ENCODE assay signal across 1 cellular context in genomic region chr7:25179771-25180591, GRCh38.
TF ChIP-seq lines count a peak whose summit lies in the region.

No MANE protein-coding gene starts in this region.

TF ChIP-seq in HepG2, 621 proteins besides CTCF, POLR2A, EP300 and RAD21 (continued from another document and continues in another):
- no peak for TF ChIP-seq TRAFD1 (CRISPR knock-in tag; IDR thresholded peaks at IDR 0.05; ENCODE audit: borderline replicate concordance)
- TF ChIP-seq TRIM24 (CRISPR knock-in tag; IDR thresholded peaks at IDR 0.05) = no peak
- no peak for TF ChIP-seq FUBP1 (CRISPR knock-in tag; IDR thresholded peaks at IDR 0.05; ENCODE audit: borderline replicate concordance)
- no peak for TF ChIP-seq CHD4 (IDR thresholded peaks at IDR 0.05; ENCODE audit: borderline replicate concordance, low read length)
- TF ChIP-seq ZNF749 (CRISPR knock-in tag; IDR thresholded peaks at IDR 0.05; ENCODE audit: borderline replicate concordance) = no peak
- TF ChIP-seq FOXP4 (CRISPR knock-in tag; IDR thresholded peaks at IDR 0.05) = 0 out of 2 replicates have a peak, but pooled peaks have one; percentile 13
- TF ChIP-seq ZNF737 (CRISPR knock-in tag; IDR thresholded peaks at IDR 0.05; ENCODE audit: borderline replicate concordance) = no peak
- TF ChIP-seq ATF7-NPFF (CRISPR knock-in tag; IDR thresholded peaks at IDR 0.05; ENCODE audit: low read depth) = no peak
- no peak for TF ChIP-seq ZNF776 (CRISPR knock-in tag; IDR thresholded peaks at IDR 0.05)
- TF ChIP-seq ZNF543 (CRISPR knock-in tag; IDR thresholded peaks at IDR 0.05) = no peak
- TF ChIP-seq ZNF746 (CRISPR knock-in tag; IDR thresholded peaks at IDR 0.05) = peak; percentile 24; the same call in 1 of the 2 replicates
- TF ChIP-seq ZNF503 (CRISPR knock-in tag; IDR thresholded peaks at IDR 0.05) = no peak
- no peak for TF ChIP-seq LRRFIP1 (CRISPR knock-in tag; conservative IDR thresholded peaks at IDR 0.05)
- peak; percentile 70 for TF ChIP-seq ZNF777 (CRISPR knock-in tag; IDR thresholded peaks at IDR 0.05)
- no peak for TF ChIP-seq SMARCE1 (IDR thresholded peaks at IDR 0.05; ENCODE audit: borderline replicate concordance)
- TF ChIP-seq POLR2AphosphoS2 (IDR thresholded peaks at IDR 0.05; ENCODE audit: low read depth, low read length) = no peak
- no peak for TF ChIP-seq ZNF564 (CRISPR knock-in tag; IDR thresholded peaks at IDR 0.05)
- no peak for TF ChIP-seq ZNF567 (CRISPR knock-in tag; IDR thresholded peaks at IDR 0.05; ENCODE audit: borderline replicate concordance)
- TF ChIP-seq MXD4 (CRISPR knock-in tag; IDR thresholded peaks at IDR 0.05) = no peak
- TF ChIP-seq ASH2L (IDR thresholded peaks at IDR 0.05; ENCODE audit: insufficient read length, low read depth, low read length) = peak; percentile 31
- TF ChIP-seq MBNL3 (CRISPR knock-in tag; conservative IDR thresholded peaks at IDR 0.05) = no peak
- TF ChIP-seq PRDM4 (CRISPR knock-in tag; IDR thresholded peaks at IDR 0.05; ENCODE audit: borderline replicate concordance) = no peak
- no peak for TF ChIP-seq TERF1 (CRISPR knock-in tag; IDR thresholded peaks at IDR 0.05)
- TF ChIP-seq SMAD1 (CRISPR knock-in tag; IDR thresholded peaks at IDR 0.05; ENCODE audit: borderline replicate concordance, low read depth) = no peak
- TF ChIP-seq ZNF484 (CRISPR knock-in tag; IDR thresholded peaks at IDR 0.05; ENCODE audit: borderline replicate concordance, low read depth) = no peak
- TF ChIP-seq MTF2 (CRISPR knock-in tag; IDR thresholded peaks at IDR 0.05; ENCODE audit: borderline replicate concordance) = no peak
- no peak for TF ChIP-seq ZNF230 (CRISPR knock-in tag; IDR thresholded peaks at IDR 0.05)
- TF ChIP-seq ZBTB34 (CRISPR knock-in tag; IDR thresholded peaks at IDR 0.05) = no peak
- TF ChIP-seq SIN3A (IDR thresholded peaks at IDR 0.05; ENCODE audit: borderline replicate concordance, low read depth, low read length) = peak; percentile 68; the same call in 1 of the 2 replicates
- TF ChIP-seq WIZ (CRISPR knock-in tag; IDR thresholded peaks at IDR 0.05) = no peak
- no peak for TF ChIP-seq ZNF704 (CRISPR knock-in tag; IDR thresholded peaks at IDR 0.05; ENCODE audit: borderline replicate concordance)
- TF ChIP-seq NPAS2 (CRISPR knock-in tag; IDR thresholded peaks at IDR 0.05; ENCODE audit: borderline replicate concordance) = no peak
- TF ChIP-seq ZNF562 (CRISPR knock-in tag; IDR thresholded peaks at IDR 0.05; ENCODE audit: borderline replicate concordance) = no peak
- TF ChIP-seq PHF20 (CRISPR knock-in tag; IDR thresholded peaks at IDR 0.05) = no peak
- TF ChIP-seq ZSCAN22 (CRISPR knock-in tag; IDR thresholded peaks at IDR 0.05) = no peak
- TF ChIP-seq MBD4 (IDR thresholded peaks at IDR 0.05; ENCODE audit: borderline replicate concordance, low read length) = no peak
- no peak for TF ChIP-seq ZNF101 (CRISPR knock-in tag; IDR thresholded peaks at IDR 0.05; ENCODE audit: borderline replicate concordance, low read depth)
- TF ChIP-seq KLF6 (CRISPR knock-in tag; IDR thresholded peaks at IDR 0.05) = no peak
- no peak for TF ChIP-seq TAF15 (IDR thresholded peaks at IDR 0.05; ENCODE audit: low read depth, low read length, poor library complexity, severe bottlenecking)
- no peak for TF ChIP-seq REST (IDR thresholded peaks at IDR 0.05; ENCODE audit: borderline replicate concordance in 1 of 2, low read depth in 1 of 2, low read length in 2 of 2)
- TF ChIP-seq ZNF441 (CRISPR knock-in tag; IDR thresholded peaks at IDR 0.05; ENCODE audit: borderline replicate concordance) = no peak
